In genomic region chr7:101379302-101379701, GRCh38 we compare ENCODE assay signal across 21 cellular contexts. TPM values are rescaled to one million over a fixed set of nuclear protein-coding genes. Genes with fewer than 3 reads are reported as not detected.
"Had no signal": no experiment of that assay in that cellular context is flagged by ENCODE, and none has a peak within 500 bp of the region (broad histone marks: within the 10 kb centered on the region; RNA-seq: fewer than 3 reads in every experiment).

No MANE protein-coding gene starts in this region.

- DNase-seq: activated CD4-positive, alpha-beta T cell treated with anti-CD3 and anti-CD28 coated beads, Interleukin-2, amount 10 ng/mL, durations not matched to agents 24 days and 14 days; activated CD4-positive, CD25-positive, alpha-beta regulatory T cell; activated CD8-positive, alpha-beta memory T cell treated with anti-CD3 and anti-CD28 coated beads, Interleukin-2, amount 50 U/mL, for 4 hours; activated CD8-positive, alpha-beta T cell treated with anti-CD3 and anti-CD28 coated beads, Interleukin-2, amount 10 ng/mL, durations not matched to agents 7 days and 5 days; activated effector memory CD4-positive, alpha-beta T cell treated with anti-CD3 and anti-CD28 coated beads, Interleukin-2, amount 50 U/mL, for 16 hours; activated T-cell treated with anti-CD3 and anti-CD28 coated beads, Interleukin-2, amount 50 U/mL, for 48 hours; adrenal gland; cortex of kidney; effector CD8-positive, alpha-beta T cell; foreskin melanocyte; head of caudate nucleus; mucosa of descending colon; naive thymus-derived CD8-positive, alpha-beta T cell; occipital lobe; small intestine had no signal

- H3K27me3 ChIP-seq: adrenal gland, right atrium auricular region had no signal

- H3K27ac ChIP-seq: adrenal gland, epithelial cell of prostate, right atrium auricular region, suprapubic skin had no signal

- H3K36me3 ChIP-seq: adrenal gland, right atrium auricular region, suprapubic skin had no signal

- H3K4me1 ChIP-seq: adrenal gland, suprapubic skin had no signal

- H3K9me3 ChIP-seq: adrenal gland, mucosa of descending colon, suprapubic skin had no signal

- ATAC-seq: activated CD8-positive, alpha-beta T cell treated with anti-CD3 and anti-CD28 coated beads, Interleukin-2, amount 10 ng/mL, durations not matched to agents 7 days and 5 days; mucosa of descending colon; naive thymus-derived CD8-positive, alpha-beta T cell had no signal

- H3K4me3 ChIP-seq: adrenal gland, mucosa of descending colon, right atrium auricular region, suprapubic skin had no signal

- FAIRE-seq: small intestine had no signal

RNA-seq across cellular contexts. Expression of gene COL26A1, which starts 16.6 kb away (rescaled TPM):
- total RNA-seq: activated CD4-positive, alpha-beta T cell treated with anti-CD3 and anti-CD28 coated beads, Interleukin-2, amount 10 ng/mL, durations not matched to agents 24 days and 14 days; activated CD8-positive, alpha-beta T cell treated with anti-CD3 and anti-CD28 coated beads, Interleukin-2, amount 10 ng/mL, durations not matched to agents 7 days and 5 days; fibroblast of lung; lung microvascular endothelial cell; mucosa of descending colon; naive thymus-derived CD8-positive, alpha-beta T cell; right atrium auricular region; T-helper 2 cell treated with Interferon-gamma antibody and Interleukin-4, amounts not matched to agents 100 ng/mL and 5 ng/mL, for 36 hours had no signal
- polyA plus RNA-seq: naive thymus-derived CD8-positive, alpha-beta T cell had no signal
